In the genomic region with DNA sequence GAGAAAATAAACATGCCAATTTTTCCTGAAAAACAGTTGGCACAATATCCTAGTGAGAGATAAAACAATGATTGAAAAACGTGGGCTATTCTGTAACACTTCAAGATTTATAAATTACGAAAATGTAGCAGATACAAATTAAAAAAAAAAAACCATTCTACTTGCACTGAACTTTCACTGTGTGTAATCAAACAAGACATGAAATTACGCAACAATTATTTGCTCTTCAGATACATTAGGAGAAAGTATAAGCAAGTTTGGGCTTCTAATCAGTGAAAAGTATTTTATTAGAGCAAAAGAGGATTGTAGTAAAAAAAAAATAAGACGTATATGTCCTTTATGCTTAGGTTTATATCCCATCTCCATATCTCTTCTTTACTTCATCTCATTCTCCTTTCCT, we compare ENCODE assay signal across 22 cellular contexts.
DNase-seq lines count a peak whose midpoint lies in the region; ATAC-seq, FAIRE-seq and TF ChIP-seq lines count a peak whose summit lies in the region.
"Had no signal": no experiment of that assay in that cellular context is flagged by ENCODE, and none has a peak within 500 bp of the region (broad histone marks: within the 10 kb centered on the region; RNA-seq: fewer than 3 reads in every experiment).

No MANE protein-coding gene starts in this region.

- no peak overlapping the region for H3K23ac ChIP-seq in IMR-90 (ENCODE audit: low read depth, low read length)

- H2BK120ac ChIP-seq in IMR-90 (ENCODE audit: low read depth, low read length), result no peak overlapping the region

- H4K20me1 ChIP-seq in IMR-90 (ENCODE audit: insufficient read depth, low read length), result no peaks in the 10 kb centered on the region
- no peaks in the 10 kb centered on the region for H4K20me1 ChIP-seq in Karpas-422 (ENCODE audit: insufficient read depth, low read depth, low read length)
- H4K20me1 ChIP-seq in SU-DHL-6 (ENCODE audit: low read depth, low read length), result no peaks in the 10 kb centered on the region
- H4K20me1 ChIP-seq: BLaER1 had no signal

- H4K5ac ChIP-seq in IMR-90 (ENCODE audit: low read depth, low read length), result no peak overlapping the region

- H3K9me3 Mint-ChIP-seq in activated CD4-positive, alpha-beta T cell treated with anti-CD3 and anti-CD28 coated beads, Interleukin-2, amount 10 ng/mL, durations not matched to agents 7 days and 5 days, result peaks cover 2% of the 10 kb centered on the region

- H4K91ac ChIP-seq in IMR-90 (ENCODE audit: insufficient read depth, low read depth, low read length), result no peak overlapping the region

- TF ChIP-seq POLR2A in IMR-90 (IDR thresholded peaks at IDR 0.05; ENCODE audit: low read depth, low read length) (no peak), stomach (IDR thresholded peaks at IDR 0.05) (no peak)

- no peaks in the 10 kb centered on the region for H3K27me3 Mint-ChIP-seq in activated CD4-positive, alpha-beta T cell treated with anti-CD3 and anti-CD28 coated beads, Interleukin-2, amount 10 ng/mL, durations not matched to agents 7 days and 5 days
- H3K27me3 Mint-ChIP-seq: CD4-positive, alpha-beta T cell had no signal

- H3K9me2 ChIP-seq in Karpas-422 (replicated peaks; ENCODE audit: insufficient read depth, low read length), result no peaks in the 10 kb centered on the region
- no peaks in the 10 kb centered on the region for H3K9me2 ChIP-seq in SU-DHL-6 (replicated peaks; ENCODE audit: insufficient read depth, low read length)

- H4K8ac ChIP-seq in IMR-90 (ENCODE audit: low read depth in 2 of 2, low read length in 2 of 2), result no peak overlapping the region

- CTCF ChIA-PET in IMR-90 (lab: Yijun Ruan, JAX), result no interaction called here
- CTCF ChIA-PET in activated CD4-positive, alpha-beta T cell treated with anti-CD3 and anti-CD28 coated beads, Interleukin-2, amount 10 ng/mL, durations not matched to agents 7 days and 5 days (lab: Charles Lee), result no interaction called here

- no peak overlapping the region for H2AK5ac ChIP-seq in IMR-90 (ENCODE audit: low read depth, low read length)

- H3K4me2 ChIP-seq in IMR-90 (ENCODE audit: low read depth, low read length) (no peak overlapping the region), Karpas-422 (ENCODE audit: low read depth, low read length, poor library complexity, severe bottlenecking) (no peak overlapping the region), SU-DHL-6 (ENCODE audit: low read depth, low read length, poor library complexity, severe bottlenecking) (no peak overlapping the region)
- H3K4me2 ChIP-seq: BLaER1 had no signal

- FAIRE-seq in bronchial epithelial cell (lab: Jason Lieb, UNC), result no peak
- FAIRE-seq: D721Med, GM12891, GM19239 had no signal

- POLR2A ChIA-PET in IMR-90 (lab: Charles Lee; ENCODE audit: unreplicated experiment), result no interaction called here
- POLR2A ChIA-PET in activated CD4-positive, alpha-beta T cell treated with anti-CD3 and anti-CD28 coated beads, Interleukin-2, amount 10 ng/mL, durations not matched to agents 7 days and 5 days (lab: Charles Lee), result no interaction called here

- H3K9ac ChIP-seq in IMR-90 (ENCODE audit: low read depth, low read length) (no peak overlapping the region), Karpas-422 (ENCODE audit: low read length) (no peak overlapping the region), SU-DHL-6 (ENCODE audit: low read length) (no peak overlapping the region)
- H3K9ac ChIP-seq: BLaER1 had no signal

- H3K9me3 ChIP-seq in IMR-90 (ENCODE audit: control insufficient read depth, insufficient read depth, low read length), result peaks cover 2% of the 10 kb centered on the region; the same call in 1 of the 2 replicates
- peaks cover 35% of the 10 kb centered on the region for H3K9me3 ChIP-seq in Karpas-422 (ENCODE audit: low read length)
- no peaks in the 10 kb centered on the region for H3K9me3 ChIP-seq in SU-DHL-6 (ENCODE audit: insufficient read depth, low read length)
- no peaks in the 10 kb centered on the region for H3K9me3 ChIP-seq in stomach
- H3K9me3 ChIP-seq: BE2C, BLaER1, Caco-2 had no signal

- H3K4me1 Mint-ChIP-seq in activated CD4-positive, alpha-beta T cell treated with anti-CD3 and anti-CD28 coated beads, Interleukin-2, amount 10 ng/mL, durations not matched to agents 7 days and 5 days, result no peaks in the 10 kb centered on the region
- H3K4me1 Mint-ChIP-seq: CD14-positive monocyte had no signal

- H3K36me3 ChIP-seq in IMR-90 (ENCODE audit: control insufficient read depth, insufficient read depth, low read length) (no peaks in the 10 kb centered on the region), Karpas-422 (ENCODE audit: insufficient read depth, low read length) (no peaks in the 10 kb centered on the region), SU-DHL-6 (ENCODE audit: low read length) (no peaks in the 10 kb centered on the region), bronchial epithelial cell (ENCODE audit: control insufficient read depth, insufficient read depth, low read length) (no peaks in the 10 kb centered on the region), stomach (no peaks in the 10 kb centered on the region)
- H3K36me3 ChIP-seq: BE2C, BLaER1 had no signal

- no peak for TF ChIP-seq CTCF in IMR-90 (conservative IDR thresholded peaks at IDR 0.05; ENCODE audit: low read depth, low read length)
- no peak for TF ChIP-seq CTCF in SU-DHL-6 (IDR thresholded peaks at IDR 0.05; ENCODE audit: insufficient read depth, low read length, poor library complexity, severe bottlenecking)
- no peak for TF ChIP-seq CTCF in bronchial epithelial cell (IDR thresholded peaks at IDR 0.05; ENCODE audit: insufficient read depth, low read length, severe bottlenecking)
- TF ChIP-seq CTCF in stomach (IDR thresholded peaks at IDR 0.05), result no peak

- H3K79me2 ChIP-seq in Karpas-422 (ENCODE audit: low read length) (no peaks in the 10 kb centered on the region), SU-DHL-6 (ENCODE audit: insufficient read depth, low read length) (no peaks in the 10 kb centered on the region)

- no peak overlapping the region for H3K18ac ChIP-seq in IMR-90 (ENCODE audit: low read depth, low read length)

- no TSS peak for BruUV-seq in IMR-90 (replicated peaks; lab: Mats Ljungman, UMichigan)

- ATAC-seq in IMR-90 (ENCODE audit: low read depth), result no peak
- no peak for ATAC-seq in HG03045 (IDR thresholded peaks at IDR 0.05; ENCODE audit: unreplicated experiment)
- ATAC-seq: CD8-positive, alpha-beta T cell had no signal

- H3K9me1 ChIP-seq in IMR-90 (ENCODE audit: insufficient read depth, low read length), result no peaks in the 10 kb centered on the region

- H3K4ac ChIP-seq in IMR-90 (ENCODE audit: low read depth, low read length), result no peak overlapping the region

- H3K79me1 ChIP-seq in IMR-90 (ENCODE audit: low read depth in 1 of 2, low read length in 2 of 2), result no peaks in the 10 kb centered on the region

- no peak for TF ChIP-seq RAD21 in IMR-90 (IDR thresholded peaks at IDR 0.05; ENCODE audit: low read length)

- H2AFZ ChIP-seq in IMR-90 (replicated peaks; ENCODE audit: low read length, poor library complexity) (no peak overlapping the region), Karpas-422 (ENCODE audit: low read length) (0 out of 2 replicates have a peak overlapping the region, but pooled peaks have one; percentile 29), SU-DHL-6 (ENCODE audit: low read depth, low read length, severe bottlenecking) (peak overlapping the region; percentile 30)

- no peak overlapping the region for H3K14ac ChIP-seq in IMR-90 (replicated peaks; ENCODE audit: low read depth, low read length)

- dilution Hi-C loops in IMR-90 (cut with HindIII; ENCODE audit: low sequenced_read_pairs, unreplicated experiment), result no loop called here

- H3K36me3 Mint-ChIP-seq in activated CD4-positive, alpha-beta T cell treated with anti-CD3 and anti-CD28 coated beads, Interleukin-2, amount 10 ng/mL, durations not matched to agents 7 days and 5 days (ENCODE audit: low read depth), result no peaks in the 10 kb centered on the region
- H3K36me3 Mint-ChIP-seq: CD14-positive monocyte; CD8-positive, alpha-beta T cell had no signal

- H3K4me3 ChIP-seq in IMR-90 (ENCODE audit: insufficient read depth, low read depth, low read length), result no peak overlapping the region
- H3K4me3 ChIP-seq in Karpas-422 (ENCODE audit: low read length), result no peak overlapping the region
- H3K4me3 ChIP-seq in SU-DHL-6 (ENCODE audit: insufficient read depth, low read length, poor library complexity, severe bottlenecking), result no peak overlapping the region
- no peak overlapping the region for H3K4me3 ChIP-seq in bronchial epithelial cell (ENCODE audit: low read depth, low read length)
- no peak overlapping the region for H3K4me3 ChIP-seq in stomach
- H3K4me3 ChIP-seq: BLaER1 had no signal

- no peak overlapping the region for H3K4me3 Mint-ChIP-seq in activated CD4-positive, alpha-beta T cell treated with anti-CD3 and anti-CD28 coated beads, Interleukin-2, amount 10 ng/mL, durations not matched to agents 7 days and 5 days
- H3K4me3 Mint-ChIP-seq: CD14-positive monocyte; CD4-positive, alpha-beta T cell; CD8-positive, alpha-beta T cell had no signal

- no peak overlapping the region for H2BK5ac ChIP-seq in IMR-90 (ENCODE audit: low read depth, low read length, poor library complexity, severe bottlenecking)

- no peak overlapping the region for H2AK9ac ChIP-seq in IMR-90 (replicated peaks; ENCODE audit: low read depth, low read length, poor library complexity)

- WGBS in IMR-90 (ENCODE audit: extremely low coverage in 2 of 2, insufficient read length in 1 of 2), 2 experiments, result no CpG with 5 or more reads among the region's 4 CpGs
- WGBS in stomach, 5 donors, result 34 to 47% (median 37%) methylated on average over 4 of the region's 4 CpGs

- H3K56ac ChIP-seq in IMR-90 (ENCODE audit: extremely low read depth, insufficient read depth, low read length), result no peak overlapping the region

- H3K4me1 ChIP-seq in IMR-90 (ENCODE audit: control insufficient read depth, insufficient read depth, low read length) (no peaks in the 10 kb centered on the region), Karpas-422 (ENCODE audit: low read length) (no peaks in the 10 kb centered on the region), stomach (no peaks in the 10 kb centered on the region)
- H3K4me1 ChIP-seq: BE2C, BLaER1, Caco-2 had no signal

- H3K27me3 ChIP-seq in IMR-90 (ENCODE audit: control insufficient read depth, insufficient read depth, low read length) (no peaks in the 10 kb centered on the region), Karpas-422 (ENCODE audit: low read length) (no peaks in the 10 kb centered on the region), SU-DHL-6 (ENCODE audit: low read length) (no peaks in the 10 kb centered on the region), bronchial epithelial cell (ENCODE audit: control insufficient read depth, insufficient read depth, low read length) (no peaks in the 10 kb centered on the region), stomach (no peaks in the 10 kb centered on the region)
- H3K27me3 ChIP-seq: BE2C, BLaER1 had no signal

- no peak for TF ChIP-seq EP300 in stomach (IDR thresholded peaks at IDR 0.05)

- H2BK20ac ChIP-seq in IMR-90 (ENCODE audit: low read depth, low read length), result no peak overlapping the region

- intact Hi-C loops in IMR-90 (cut with micrococcal nuclease), result no loop called here
- intact Hi-C loops in stomach (cut with DNase I; ENCODE audit: low total_unique reads), result no loop called here

- H3K27ac ChIP-seq in IMR-90 (ENCODE audit: insufficient read depth, low read length) (no peak overlapping the region), Karpas-422 (ENCODE audit: low read length) (no peak overlapping the region), SU-DHL-6 (ENCODE audit: low read depth, low read length) (no peak overlapping the region), stomach (no peak overlapping the region)
- H3K27ac ChIP-seq: BLaER1 had no signal

- no peak overlapping the region for H3K27ac Mint-ChIP-seq in activated CD4-positive, alpha-beta T cell treated with anti-CD3 and anti-CD28 coated beads, Interleukin-2, amount 10 ng/mL, durations not matched to agents 7 days and 5 days
- H3K27ac Mint-ChIP-seq: CD14-positive monocyte; CD4-positive, alpha-beta T cell; CD8-positive, alpha-beta T cell had no signal

- in situ Hi-C loops in IMR-90 (cut with MboI; ENCODE audit: low sequenced_read_pairs), result no loop called here

- H3F3A ChIP-seq in SU-DHL-6 (ENCODE audit: insufficient read depth), result no peaks in the 10 kb centered on the region

- DNase-seq in IMR-90 (no peak), Karpas-422 (no peak), bronchial epithelial cell (ENCODE audit: low read depth) (peak; percentile 26), UCSD-AML1 (lab: John Stamatoyannopoulos, UW; ENCODE audit: unreplicated experiment) (no peak), stomach (no peak)
- DNase-seq in activated CD4-positive, alpha-beta T cell treated with anti-CD3 and anti-CD28 coated beads, Interleukin-2, amount 10 ng/mL, durations not matched to agents 7 days and 5 days, result no peak
- DNase-seq: 8988T; ACHN; BE2C; C1 segment of cervical spinal cord; Caco-2; Calu3; CD4-positive, alpha-beta T cell; CD8-positive, alpha-beta T cell; DMS79 treated with DMSO at 0.1 percent for 48 hours had no signal

- H2BK15ac ChIP-seq in IMR-90 (ENCODE audit: low read depth, low read length), result no peak overlapping the region
